In genomic region chr14:68978550-68978911, GRCh38 we compare ENCODE assay signal across 8 cellular contexts. TPM values are rescaled to one million over a fixed set of nuclear protein-coding genes. Genes with fewer than 3 reads are reported as not detected.
DNase-seq lines count a peak whose midpoint lies in the region; ATAC-seq and TF ChIP-seq lines count a peak whose summit lies in the region.

No MANE protein-coding gene starts in this region.

- no peaks in the 10 kb centered on the region; the same call in 1 of the 2 replicates for H3K36me3 ChIP-seq in GM06990 (ENCODE audit: control insufficient read depth, insufficient read depth, low read length)
- peaks cover 33% of the 10 kb centered on the region for H3K36me3 ChIP-seq in endodermal cell (ENCODE audit: control insufficient read depth, insufficient read depth, low read length)
- peaks cover 8 to 13% of the 10 kb centered on the region in 2 donors for H3K36me3 ChIP-seq in muscle layer of duodenum (ENCODE audit: control insufficient read depth in 1 of 2, insufficient read depth in 2 of 2, low read length in 2 of 2)
- no peaks in the 10 kb centered on the region for H3K36me3 ChIP-seq in urinary bladder (ENCODE audit: insufficient read depth)

- H3K36me3 Mint-ChIP-seq in activated CD4-positive, alpha-beta memory T cell treated with anti-CD3 and anti-CD28 coated beads for 36 hours: peaks cover 13% of the 10 kb centered on the region
- H3K36me3 Mint-ChIP-seq in endodermal cell (ENCODE audit: low read depth): peaks cover 23% of the 10 kb centered on the region

- peak overlapping the region; percentile 83 for H3K9ac ChIP-seq in endodermal cell (ENCODE audit: extremely low read depth, low read length, poor library complexity, severe bottlenecking)

- peaks cover 9% of the 10 kb centered on the region for H3K9me3 Mint-ChIP-seq in activated CD4-positive, alpha-beta memory T cell treated with anti-CD3 and anti-CD28 coated beads for 36 hours
- no peaks in the 10 kb centered on the region for H3K9me3 Mint-ChIP-seq in endodermal cell

- CTCF ChIA-PET in activated CD4-positive, alpha-beta memory T cell treated with anti-CD3 and anti-CD28 coated beads for 36 hours (lab: Charles Lee): interaction anchor here (1.0 kb wide), 3 partner anchors 8 to 67 kb away, joined by 3 to 7 read pairs (median 4); no protein-coding TSS in a partner anchor

- H3K27me3 ChIP-seq in GM06990 (replicated peaks; ENCODE audit: control insufficient read depth, insufficient read depth, low read length) (no peaks in the 10 kb centered on the region; the same call in none of the 2 replicates), endodermal cell (ENCODE audit: control insufficient read depth, insufficient read depth, low read length, poor library complexity, severe bottlenecking) (no peaks in the 10 kb centered on the region), muscle layer of duodenum (ENCODE audit: low read depth, low read length) (no peaks in the 10 kb centered on the region)

- intact Hi-C loops in activated CD4-positive, alpha-beta memory T cell treated with anti-CD3 and anti-CD28 coated beads for 36 hours (cut with micrococcal nuclease): loop anchor here (2.0 to 5.0 kb wide), 2 partner anchors 68 to 124 kb away; no protein-coding TSS in a partner anchor

- H3K4me3 Mint-ChIP-seq in activated CD4-positive, alpha-beta memory T cell treated with anti-CD3 and anti-CD28 coated beads for 36 hours: peak overlapping the region; percentile 80
- H3K4me3 Mint-ChIP-seq in endodermal cell: peak overlapping the region; percentile 83

- H3K27ac ChIP-seq in endodermal cell (ENCODE audit: low read depth, low read length) (peak overlapping the region; percentile 85), muscle layer of duodenum (ENCODE audit: low read length) (peak overlapping the region; percentile 97), urinary bladder (ENCODE audit: low read depth) (peak overlapping the region; percentile 97)

- DNase-seq in GM06990 (ENCODE audit: extremely low read depth, insufficient read length) (no peak), LNCaP clone FGC (ENCODE audit: low read depth) (no peak), endodermal cell (peak; percentile 91), GOT3 (lab: John Stamatoyannopoulos, UW) (no peak)
- peak; percentile 55 for DNase-seq in activated CD4-positive, alpha-beta memory T cell treated with anti-CD3 and anti-CD28 coated beads for 36 hours

- H3K4me3 ChIP-seq in GM06990 (replicated peaks; ENCODE audit: low read depth, low read length): peak overlapping the region; percentile 70
- peak overlapping the region; percentile 59 for H3K4me3 ChIP-seq in LNCaP clone FGC (ENCODE audit: low read depth, low read length)
- peak overlapping the region; percentile 77 for H3K4me3 ChIP-seq in endodermal cell (ENCODE audit: low read length)
- peak overlapping the region; percentile 70 to 74 for H3K4me3 ChIP-seq in muscle layer of duodenum (ENCODE audit: low read depth in 1 of 2, low read length in 2 of 2)
- H3K4me3 ChIP-seq in urinary bladder (ENCODE audit: low read depth, low read length): peak overlapping the region; percentile 85

- H3K27ac Mint-ChIP-seq in activated CD4-positive, alpha-beta memory T cell treated with anti-CD3 and anti-CD28 coated beads for 36 hours: peak overlapping the region; percentile 73
- H3K27ac Mint-ChIP-seq in endodermal cell: peak overlapping the region; percentile 77

- POLR2A ChIA-PET in activated CD4-positive, alpha-beta memory T cell treated with anti-CD3 and anti-CD28 coated beads for 36 hours (lab: Charles Lee): no interaction called here

- no peak for ATAC-seq in GM19467 (IDR thresholded peaks at IDR 0.05; ENCODE audit: unreplicated experiment)

- 0% methylated on average over 6 to 40 of the region's 40 CpGs for WGBS in endodermal cell (ENCODE audit: insufficient coverage in 1 of 2, insufficient read length in 1 of 2), 2 experiments
- 1% methylated on average over 40 of the region's 40 CpGs for WGBS in urinary bladder

- H3K9me3 ChIP-seq in endodermal cell (ENCODE audit: control insufficient read depth, low read length): no peaks in the 10 kb centered on the region
- no peaks in the 10 kb centered on the region for H3K9me3 ChIP-seq in muscle layer of duodenum (ENCODE audit: control insufficient read depth in 1 of 2, low read length in 2 of 2)

- peaks cover 27% of the 10 kb centered on the region for H3K4me1 Mint-ChIP-seq in activated CD4-positive, alpha-beta memory T cell treated with anti-CD3 and anti-CD28 coated beads for 36 hours (ENCODE audit: low read depth)
- H3K4me1 Mint-ChIP-seq in endodermal cell: peaks cover 40% of the 10 kb centered on the region

- TF ChIP-seq CTCF in GM06990 (IDR thresholded peaks at IDR 0.05; ENCODE audit: insufficient read depth, low read length, poor library complexity, severe bottlenecking) (no peak), LNCaP clone FGC (IDR thresholded peaks at IDR 0.05; ENCODE audit: control insufficient read depth, extremely low read depth, insufficient read depth) (no peak), endodermal cell (conservative IDR thresholded peaks at IDR 0.05) (no peak)

- H3K27me3 Mint-ChIP-seq in activated CD4-positive, alpha-beta memory T cell treated with anti-CD3 and anti-CD28 coated beads for 36 hours: peaks cover 4% of the 10 kb centered on the region
- peaks cover 4% of the 10 kb centered on the region for H3K27me3 Mint-ChIP-seq in endodermal cell (ENCODE audit: insufficient read depth)

- peaks cover 8% of the 10 kb centered on the region for H3K4me1 ChIP-seq in endodermal cell (ENCODE audit: control insufficient read depth, insufficient read depth, low read length)
- H3K4me1 ChIP-seq in muscle layer of duodenum (ENCODE audit: control insufficient read depth in 1 of 2, insufficient read depth in 2 of 2, low read length in 2 of 2): peaks cover 18 to 44% of the 10 kb centered on the region in 2 donors
- peaks cover 1% of the 10 kb centered on the region for H3K4me1 ChIP-seq in urinary bladder (ENCODE audit: insufficient read depth)

RNA-seq across cellular contexts. Expression of gene ACTN1, which starts 0.6 kb away (rescaled TPM):
- 10 to 100 TPM; 70.6 to 72.2 TPM for total RNA-seq in activated CD4-positive, alpha-beta memory T cell treated with anti-CD3 and anti-CD28 coated beads for 36 hours
- total RNA-seq in endodermal cell: 100 to 1,000 TPM; 190 to 275 TPM
- 115 TPM for polyA plus RNA-seq in endodermal cell (2013, experiment 1 of 2)
- polyA plus RNA-seq in endodermal cell (2013, experiment 2 of 2): 126 TPM
- 150 TPM for total RNA-seq in urinary bladder
- polyA plus RNA-seq in urinary bladder: 723 TPM

Comparison
In these comparisons a context has a peak if more than half of its experiments do, and no peak if none do; other contexts are left out.
1. DNase-seq: peak in activated CD4-positive, alpha-beta memory T cell treated with anti-CD3 and anti-CD28 coated beads for 36 hours (single experiment) and endodermal cell (single experiment); none in GM06990 (single experiment), LNCaP clone FGC (single experiment) and GOT3 (single experiment).
2. Peak in every context shown above with its lines, with median percentiles within 50 percentile points of each other: H3K4me3 ChIP-seq and H3K27ac ChIP-seq.